In genomic region chr22:39151329-39151975, GRCh38 we compare ENCODE assay signal across 9 cellular contexts. TPM values are rescaled to one million over a fixed set of nuclear protein-coding genes. Genes with fewer than 3 reads are reported as not detected.
DNase-seq lines count a peak whose midpoint lies in the region; ATAC-seq, FAIRE-seq and TF ChIP-seq lines count a peak whose summit lies in the region.
"Had no signal": no experiment of that assay in that cellular context is flagged by ENCODE, and none has a peak within 500 bp of the region (broad histone marks: within the 10 kb centered on the region; RNA-seq: fewer than 3 reads in every experiment).

No MANE protein-coding gene starts in this region.

- H3K4me3 ChIP-seq in right cardiac atrium (ENCODE audit: low read length) (peak overlapping the region; percentile 97), skin epidermis (peak overlapping the region; percentile 40 to 87 (median 75))

- peak overlapping the region; percentile 71 for H3K27ac Mint-ChIP-seq in activated B cell treated with CpG ODN at 0.5 μM for 24 hours

- in situ Hi-C loops in ACHN (cut with HindIII; ENCODE audit: low pct_ligation_motif_present, low pct_unique_long_range_greater_than_20kb, low sequenced_read_pairs): no loop called here

- intact Hi-C loops in activated B cell treated with CpG ODN at 0.5 μM for 24 hours (cut with micrococcal nuclease) (loop anchor here (5.0 to 10.0 kb wide), 2 partner anchors 296 to 357 kb away; partner anchors contain the start of gene DNAL4), right cardiac atrium (cut with DNase I) (no loop called here)

- H3K36me3 Mint-ChIP-seq in activated B cell treated with CpG ODN at 0.5 μM for 24 hours (ENCODE audit: low read depth): peaks cover 20% of the 10 kb centered on the region

- POLR2A ChIA-PET in activated B cell treated with CpG ODN at 0.5 μM for 24 hours (lab: Charles Lee): interaction anchor here (0.5 to 5.6 kb wide), 8 partner anchors 15 to 1194 kb away, joined by 3 to 88 read pairs (median 4); partner anchors contain the start of genes APOBEC3B, APOBEC3D, ATF4 and GTPBP1

- H3K9me3 ChIP-seq in right cardiac atrium (ENCODE audit: control insufficient read depth, low read length): no peaks in the 10 kb centered on the region

- no peak for DNase-seq in GM12891 (ENCODE audit: insufficient read length, low spot score)
- DNase-seq in activated B cell treated with CpG ODN at 0.5 μM for 24 hours: no peak
- peak in 1 of 3 donors; percentile 73 for DNase-seq in right cardiac atrium
- no peak for DNase-seq in ACHN
- no peak for DNase-seq in NCI-H2227 treated with DMSO at 0.1 percent for 48 hours (lab: John Stamatoyannopoulos, UW)

- FAIRE-seq in GM12891 (lab: Jason Lieb, UNC): peak; percentile 26

- H3K4me1 Mint-ChIP-seq in activated B cell treated with CpG ODN at 0.5 μM for 24 hours: peaks cover 50% of the 10 kb centered on the region

- H3K4me3 Mint-ChIP-seq in activated B cell treated with CpG ODN at 0.5 μM for 24 hours: peak overlapping the region; percentile 79

- CTCF ChIA-PET in activated B cell treated with CpG ODN at 0.5 μM for 24 hours (lab: Charles Lee): interaction anchor here (1.1 to 1.2 kb wide), 3 partner anchors 144 to 168 kb away, joined by 3 to 5 read pairs (median 3); partner anchors contain the start of gene RPL3

- H3K27ac ChIP-seq in right cardiac atrium (ENCODE audit: low read length): peak overlapping the region; percentile 98
- H3K27ac ChIP-seq in skin epidermis: peak overlapping the region in 17 of 21 experiments; percentile 41 to 93 (median 83)

- H3K27me3 Mint-ChIP-seq in activated B cell treated with CpG ODN at 0.5 μM for 24 hours: peaks cover 16% of the 10 kb centered on the region

- ATAC-seq in activated B cell treated with CpG ODN at 0.5 μM for 24 hours (ENCODE audit: low read depth) (no peak), right cardiac atrium (no peak), GM21360 (IDR thresholded peaks at IDR 0.05; ENCODE audit: unreplicated experiment) (no peak), GM18861 (IDR thresholded peaks at IDR 0.05; ENCODE audit: unreplicated experiment) (no peak)

- H3K4me1 ChIP-seq in right cardiac atrium (ENCODE audit: control insufficient read depth, insufficient read depth, low read length): peaks cover 6% of the 10 kb centered on the region

- no peaks in the 10 kb centered on the region for H3K27me3 ChIP-seq in right cardiac atrium (ENCODE audit: control insufficient read depth, insufficient read depth)

- TF ChIP-seq POLR2A in GM12891 (IDR thresholded peaks at IDR 0.05; ENCODE audit: low read depth, low read length): no peak

- 38% methylated on average over 16 of the region's 16 CpGs for WGBS in right cardiac atrium

- TF ChIP-seq CTCF in activated B cell treated with CpG ODN at 0.5 μM for 24 hours (IDR thresholded peaks at IDR 0.05): no peak

- H3K9me3 Mint-ChIP-seq in activated B cell treated with CpG ODN at 0.5 μM for 24 hours: no peaks in the 10 kb centered on the region

TF ChIP-seq in GM12891, 5 proteins besides CTCF, POLR2A, EP300 and RAD21:
- TF ChIP-seq SPI1 (IDR thresholded peaks at IDR 0.05; ENCODE audit: low read depth, low read length): no peak
- no peak for TF ChIP-seq POLR2AphosphoS5 (IDR thresholded peaks at IDR 0.05; ENCODE audit: low read depth, low read length)
- no peak for TF ChIP-seq TAF1 (IDR thresholded peaks at IDR 0.05; ENCODE audit: low read depth, low read length)
- TF ChIP-seq POU2F2 (IDR thresholded peaks at IDR 0.05; ENCODE audit: low read depth, low read length): no peak
- TF ChIP-seq PAX5 (IDR thresholded peaks at IDR 0.05; ENCODE audit: insufficient read depth, low read length, severe bottlenecking): no peak
TF ChIP-seq in GM12891: peak in this region for 0.

RNA-seq across cellular contexts. Expression of gene CBX7, which starts 1.0 kb away (rescaled TPM):
- 10.8 TPM for polyA plus RNA-seq in GM12891 (2012; ENCODE audit: low read depth, missing spikeins)
- 42.6 and 45.4 TPM in 2 replicates for total RNA-seq in activated B cell treated with CpG ODN at 0.5 μM for 24 hours
- total RNA-seq in right cardiac atrium: 10 to 100 TPM; 68.1 to 97.9 (median 78.7) TPM
- polyA plus RNA-seq in right cardiac atrium: 69.0 TPM

RNA-seq across cellular contexts. Expression of gene APOBEC3H, which starts 54.4 kb away (rescaled TPM):
- polyA plus RNA-seq in GM12891 (2012; ENCODE audit: low read depth, missing spikeins): 20.9 TPM
- total RNA-seq in activated B cell treated with CpG ODN at 0.5 μM for 24 hours (1.4 TPM in 2 replicates), right cardiac atrium (under 1 TPM in 1 of 4 donors, not detected in 3; 0.57 TPM)
- polyA plus RNA-seq in right cardiac atrium: 0.25 TPM
- total RNA-seq: dermis microvascular lymphatic vessel endothelial cell had no signal
